In genomic region chr2:127194447-127194846, GRCh38 we compare ENCODE assay signal across 25 cellular contexts. TPM values are rescaled to one million over a fixed set of nuclear protein-coding genes. Genes with fewer than 3 reads are reported as not detected.
DNase-seq lines count a peak whose midpoint lies in the region; ATAC-seq and TF ChIP-seq lines count a peak whose summit lies in the region.
"Had no signal": no experiment of that assay in that cellular context is flagged by ENCODE, and none has a peak within 500 bp of the region (broad histone marks: within the 10 kb centered on the region; RNA-seq: fewer than 3 reads in every experiment).

No MANE protein-coding gene starts in this region.

- no peak overlapping the region for H2BK120ac ChIP-seq in H9 (ENCODE audit: low read depth, low read length, poor library complexity, severe bottlenecking)

- ATAC-seq in right lobe of liver (peak; percentile 70 to 83 (median 76)), GM21381 (IDR thresholded peaks at IDR 0.05; ENCODE audit: unreplicated experiment) (no peak)
- ATAC-seq: activated naive CD8-positive, alpha-beta T cell treated with anti-CD3 and anti-CD28 coated beads, Interleukin-2, amount 50 U/mL, for 24 hours; lower lobe of right lung; SK-N-SH treated with all-trans-retinoic acid at 6 μM for 48 hours; T-helper 17 cell had no signal

- H4K5ac ChIP-seq in H9 (ENCODE audit: insufficient read length, low read depth, low read length), result no peak overlapping the region

- H3K4me3 Mint-ChIP-seq in H9 (no peak overlapping the region), chondrocyte (ENCODE audit: unreplicated experiment) (no peak overlapping the region)
- H3K4me3 Mint-ChIP-seq: activated naive CD8-positive, alpha-beta T cell treated with anti-CD3 and anti-CD28 coated beads, Interleukin-2, amount 50 U/mL, for 24 hours; central memory CD8-positive, alpha-beta T cell; T-helper 17 cell had no signal

- H2BK15ac ChIP-seq in H9 (ENCODE audit: low read depth, low read length), result no peak overlapping the region

- H3T11ph ChIP-seq in H9 (ENCODE audit: low read length), result no peak overlapping the region

- no peak overlapping the region for H2AK5ac ChIP-seq in H9 (ENCODE audit: insufficient read length, low read length)

- no peak overlapping the region for H2BK20ac ChIP-seq in H9 (ENCODE audit: low read depth, low read length, poor library complexity, severe bottlenecking)

- H3K79me2 ChIP-seq in H9 (ENCODE audit: insufficient read depth, low read length) (no peaks in the 10 kb centered on the region), smooth muscle cell (ENCODE audit: low read depth) (no peaks in the 10 kb centered on the region)

- TF ChIP-seq CTCF in H9 (conservative IDR thresholded peaks at IDR 0.05) (no peak), chondrocyte (IDR thresholded peaks at IDR 0.05) (no peak), right lobe of liver (IDR thresholded peaks at IDR 0.05) (no peak), smooth muscle cell (IDR thresholded peaks at IDR 0.05; ENCODE audit: borderline replicate concordance, insufficient read depth, poor library complexity, severe bottlenecking) (no peak), dorsolateral prefrontal cortex (IDR thresholded peaks at IDR 0.05 in 54 of 56, conservative IDR thresholded peaks at IDR 0.05 in 2 of 56; ENCODE audit: low read depth in 1 of 56, partially characterized antibody in 56 of 56) (no peak), Peyer's patch (IDR thresholded peaks at IDR 0.05) (no peak)

- H2BK5ac ChIP-seq in H9 (ENCODE audit: insufficient read length, low read length), result no peak overlapping the region

- H3K27me3 Mint-ChIP-seq in H9 (ENCODE audit: low read depth) (peaks cover 1% of the 10 kb centered on the region; the same call in 1 of the 2 replicates), chondrocyte (ENCODE audit: low read depth) (no peaks in the 10 kb centered on the region)

- H3K4me1 ChIP-seq in H9 (ENCODE audit: insufficient read depth, low read length) (no peaks in the 10 kb centered on the region; the same call in 1 of the 2 replicates), right lobe of liver (peaks cover 0 to 24% (median 9%) of the 10 kb centered on the region in 4 donors), smooth muscle cell (ENCODE audit: low read depth) (peaks cover 11% of the 10 kb centered on the region), Peyer's patch (no peaks in the 10 kb centered on the region)
- H3K4me1 ChIP-seq: BE2C, lower lobe of right lung had no signal

- H3K18ac ChIP-seq in H9 (ENCODE audit: insufficient read length, low read depth, low read length), result no peak overlapping the region

- no peak overlapping the region for H3K56ac ChIP-seq in H9 (ENCODE audit: insufficient read length, low read depth, low read length)

- H3K9me3 Mint-ChIP-seq in H9 (peaks cover 7 to 11% of the 10 kb centered on the region in 2 experiments), chondrocyte (ENCODE audit: low read depth) (peaks cover 5% of the 10 kb centered on the region)
- H3K9me3 Mint-ChIP-seq: central memory CD8-positive, alpha-beta T cell had no signal

- H3K27ac ChIP-seq in H9 (ENCODE audit: insufficient read length, low read depth, low read length), result no peak overlapping the region
- H3K27ac ChIP-seq in right lobe of liver, result peak overlapping the region in 2 of 3 donors; percentile 51 to 73
- H3K27ac ChIP-seq in smooth muscle cell (ENCODE audit: low read depth), result peak overlapping the region; percentile 54
- no peak overlapping the region for H3K27ac ChIP-seq in dorsolateral prefrontal cortex
- H3K27ac ChIP-seq in Peyer's patch, result no peak overlapping the region
- H3K27ac ChIP-seq: lower lobe of right lung had no signal

- H3K36me3 Mint-ChIP-seq in H9 (ENCODE audit: insufficient read depth in 1 of 3, low read depth in 3 of 3) (peaks cover 0 to 27% (median 8%) of the 10 kb centered on the region in 3 experiments; a peak in 5 of 7 replicates), chondrocyte (ENCODE audit: low read depth) (peaks cover 13% of the 10 kb centered on the region)

- no peak overlapping the region for H3K4me3 ChIP-seq in right lobe of liver
- no peak overlapping the region for H3K4me3 ChIP-seq in smooth muscle cell
- no peak overlapping the region for H3K4me3 ChIP-seq in dorsolateral prefrontal cortex
- no peak overlapping the region for H3K4me3 ChIP-seq in Peyer's patch
- H3K4me3 ChIP-seq: lower lobe of right lung, psoas muscle, skin epidermis, stomach, tibial nerve had no signal

- no peak overlapping the region for H3K4ac ChIP-seq in H9 (ENCODE audit: low read depth, low read length)

- TF ChIP-seq POLR2A in right lobe of liver (IDR thresholded peaks at IDR 0.05) (no peak), Peyer's patch (IDR thresholded peaks at IDR 0.05) (no peak)

- peak overlapping the region; percentile 25; the same call in 1 of the 2 replicates for H3K14ac ChIP-seq in H9 (ENCODE audit: insufficient read depth, low read length)

- no peaks in the 10 kb centered on the region; the same call in 1 of the 2 replicates for H3K27me3 ChIP-seq in H9 (ENCODE audit: insufficient read depth, low read length)
- H3K27me3 ChIP-seq in right lobe of liver, result no peaks in the 10 kb centered on the region
- no peaks in the 10 kb centered on the region for H3K27me3 ChIP-seq in smooth muscle cell (ENCODE audit: low read depth)
- no peaks in the 10 kb centered on the region for H3K27me3 ChIP-seq in dorsolateral prefrontal cortex
- H3K27me3 ChIP-seq in Peyer's patch, result no peaks in the 10 kb centered on the region
- H3K27me3 ChIP-seq: BE2C, stomach, tibial nerve had no signal

- no peaks in the 10 kb centered on the region for H4K20me1 ChIP-seq in H9 (ENCODE audit: control insufficient read depth, insufficient read depth, insufficient read length)
- no peaks in the 10 kb centered on the region for H4K20me1 ChIP-seq in smooth muscle cell (ENCODE audit: low read depth)

- peak overlapping the region in 1 of 3 experiments; percentile 40; a peak in 1 of 7 replicates for H3K27ac Mint-ChIP-seq in H9
- peak overlapping the region; percentile 96 for H3K27ac Mint-ChIP-seq in chondrocyte (ENCODE audit: unreplicated experiment)
- H3K27ac Mint-ChIP-seq: activated naive CD8-positive, alpha-beta T cell treated with anti-CD3 and anti-CD28 coated beads, Interleukin-2, amount 50 U/mL, for 24 hours; T-helper 17 cell had no signal

- no peak overlapping the region for H2BK12ac ChIP-seq in H9 (ENCODE audit: insufficient read length, low read depth, low read length)

- H3K23ac ChIP-seq in H9 (ENCODE audit: insufficient read length, low read depth, low read length), result no peak overlapping the region

- no peak overlapping the region for H2AFZ ChIP-seq in H9 (ENCODE audit: low read length)
- no peak overlapping the region for H2AFZ ChIP-seq in smooth muscle cell (ENCODE audit: low read depth)

- DNase-seq in H9 (no peak), chondrocyte (ENCODE audit: low spot score) (no peak), right lobe of liver (no peak), smooth muscle cell (lab: John Stamatoyannopoulos, UW; ENCODE audit: unreplicated experiment) (no peak), dorsolateral prefrontal cortex (no peak), Peyer's patch (no peak), LoVo (ENCODE audit: low spot score) (no peak)
- DNase-seq: activated naive CD8-positive, alpha-beta T cell treated with anti-CD3 and anti-CD28 coated beads, Interleukin-2, amount 50 U/mL, for 24 hours; activated T-cell treated with anti-CD3 and anti-CD28 coated beads, Interleukin-2, amount 50 U/mL, for 48 hours; BE2C; DMS153; kidney; lower lobe of right lung; NCI-H1436 treated with DMSO at 0.1 percent for 48 hours; NCI-H345; NCI-H774; psoas muscle; stomach; T-helper 17 cell had no signal

- H4K8ac ChIP-seq in H9 (replicated peaks; ENCODE audit: insufficient read length, low read depth, low read length), result no peak overlapping the region

- no peaks in the 10 kb centered on the region for H3K23me2 ChIP-seq in H9 (ENCODE audit: insufficient read length, low read depth, low read length, poor library complexity, severe bottlenecking)

- no CpG with 5 or more reads among the region's 6 CpGs for WGBS in H9 (ENCODE audit: extremely low coverage, insufficient read length, low lambda C conversion rate)
- WGBS in right lobe of liver (ENCODE audit: insufficient coverage, low coverage, low lambda C conversion rate, missing lambda C conversion rate), result 9% methylated on average over 6 of the region's 6 CpGs
- WGBS in smooth muscle cell (ENCODE audit: low lambda C conversion rate), result 51% methylated on average over 6 of the region's 6 CpGs

- H3K36me3 ChIP-seq in right lobe of liver, result no peaks in the 10 kb centered on the region
- no peaks in the 10 kb centered on the region for H3K36me3 ChIP-seq in smooth muscle cell (ENCODE audit: low read depth)
- H3K36me3 ChIP-seq in Peyer's patch, result no peaks in the 10 kb centered on the region
- H3K36me3 ChIP-seq: BE2C, lower lobe of right lung, stomach, tibial nerve had no signal

- H3K9ac ChIP-seq in H9 (ENCODE audit: extremely low read depth, insufficient read length, low read length) (no peak overlapping the region), smooth muscle cell (ENCODE audit: low read depth) (no peak overlapping the region)

- H3F3A ChIP-seq in smooth muscle cell (ENCODE audit: low read depth), result no peaks in the 10 kb centered on the region

- H3K4me1 Mint-ChIP-seq in H9 (peaks cover 23 to 25% of the 10 kb centered on the region in 2 experiments), chondrocyte (ENCODE audit: low read depth) (peaks cover 34% of the 10 kb centered on the region)

- H3K79me1 ChIP-seq in H9 (ENCODE audit: insufficient read depth, low read depth, low read length, poor library complexity, severe bottlenecking), result no peaks in the 10 kb centered on the region

- H3K4me2 ChIP-seq in H9 (ENCODE audit: insufficient read depth, insufficient read length, low read length) (no peak overlapping the region), smooth muscle cell (peak overlapping the region; percentile 68)

- no peak overlapping the region for H4K91ac ChIP-seq in H9 (ENCODE audit: insufficient read length, low read depth, low read length)

- intact Hi-C loops in right lobe of liver (cut with DNase I) (no loop called here), dorsolateral prefrontal cortex (cut with DNase I) (no loop called here)

- no peaks in the 10 kb centered on the region for H3K9me3 ChIP-seq in H9 (ENCODE audit: control insufficient read depth, low read depth, low read length)
- H3K9me3 ChIP-seq in right lobe of liver, result no peaks in the 10 kb centered on the region
- H3K9me3 ChIP-seq in smooth muscle cell (replicated peaks; ENCODE audit: low read depth), result peaks cover 4% of the 10 kb centered on the region
- H3K9me3 ChIP-seq in Peyer's patch, result no peaks in the 10 kb centered on the region
- H3K9me3 ChIP-seq: BE2C, lower lobe of right lung, psoas muscle, stomach had no signal

RNA-seq across cellular contexts. Expression of gene CYP27C1, which starts 25.7 kb away (rescaled TPM):
- total RNA-seq in H9 (2021), result 2.3 TPM in 2 replicates
- 11.7 to 17.2 TPM (median 13.4 TPM) in 3 replicates for total RNA-seq in chondrocyte
- total RNA-seq in right lobe of liver, result under 1 TPM in 1 of 6 experiments, not detected in 5; 0.05 TPM
- total RNA-seq in smooth muscle cell, result 1.1 and 2.0 TPM in 2 replicates
- polyA plus RNA-seq in smooth muscle cell, result 3.8 and 5.0 TPM in 2 replicates
- total RNA-seq in dorsolateral prefrontal cortex, result under 1 TPM in 114 of 120 experiments, not detected in 6; 0.10 to 0.89 (median 0.33) TPM
- total RNA-seq in Peyer's patch, result under 1 TPM in 1 of 4 donors, not detected in 3; 0.13 TPM
- total RNA-seq: endothelial cell of umbilical vein, lower lobe of right lung, T-helper 17 cell had no signal
- polyA plus RNA-seq: endothelial cell of umbilical vein had no signal

Comparison
In these comparisons a context has a peak if more than half of its experiments do, and no peak if none do; other contexts are left out.
1. H3K27ac ChIP-seq: peak in right lobe of liver (2 of 3) and smooth muscle cell (single experiment); none in H9 (single experiment), dorsolateral prefrontal cortex (0 of 59) and Peyer's patch (0 of 4).